ENCODE assay signal across 15 cellular contexts in genomic region chr5:139663207-139663606, GRCh38. TPM values are rescaled to one million over a fixed set of nuclear protein-coding genes. Genes with fewer than 3 reads are reported as not detected.
A peak's percentile ranks its signal among the peaks of the same experiment; 100 is the strongest.
DNase-seq lines count a peak whose midpoint lies in the region; ATAC-seq lines count a peak whose summit lies in the region.
"Had no signal": no experiment of that assay in that cellular context is flagged by ENCODE, and none has a peak within 500 bp of the region (broad histone marks: within the 10 kb centered on the region; RNA-seq: fewer than 3 reads in every experiment).

No MANE protein-coding gene starts in this region.

- no peak overlapping the region for H2BK120ac ChIP-seq in trophoblast cell (ENCODE audit: insufficient read depth, low read length, poor library complexity)

- no peak overlapping the region for H4K12ac ChIP-seq in trophoblast cell (ENCODE audit: low read depth, low read length)

- H3K27ac ChIP-seq in caudate nucleus (ENCODE audit: low read depth, low read length) (peak overlapping the region; percentile 37), trophoblast cell (ENCODE audit: low read depth, low read length) (no peak overlapping the region)

- no peak overlapping the region for H3K4me3 ChIP-seq in trophoblast cell (ENCODE audit: low read depth, low read length)
- H3K4me3 ChIP-seq: right lobe of liver had no signal

- H3K79me2 ChIP-seq in trophoblast cell (ENCODE audit: control insufficient read depth, insufficient read depth, low read length, poor library complexity): peaks cover 51% of the 10 kb centered on the region

- H4K8ac ChIP-seq in trophoblast cell (ENCODE audit: low read depth, low read length): no peak overlapping the region

- no peak overlapping the region for H3K9ac ChIP-seq in trophoblast cell (ENCODE audit: low read length)

- no peak overlapping the region for H3K4me3 Mint-ChIP-seq in stimulated activated naive CD8-positive, alpha-beta T cell treated with anti-CD3 and anti-CD28 coated beads, Interleukin-15, Interleukin-2, amounts not matched to agents 100 ng/mL and 50 ng/mL, for 24 hours
- H3K4me3 Mint-ChIP-seq: activated T-cell treated with anti-CD3 and anti-CD28 coated beads, Interleukin-2, amount 50 U/mL, for 4 hours had no signal

- WGBS in trophoblast cell (ENCODE audit: extremely low coverage, insufficient coverage, insufficient read length): no CpG with 5 or more reads among the region's 6 CpGs

- no peak overlapping the region for H2AFZ ChIP-seq in trophoblast cell (ENCODE audit: insufficient read depth, low read length, poor library complexity)

- H2BK5ac ChIP-seq in trophoblast cell (ENCODE audit: low read depth, low read length, poor library complexity): no peak overlapping the region

- H3K9me3 Mint-ChIP-seq in stimulated activated naive CD8-positive, alpha-beta T cell treated with anti-CD3 and anti-CD28 coated beads, Interleukin-15, Interleukin-2, amounts not matched to agents 100 ng/mL and 50 ng/mL, for 24 hours: no peaks in the 10 kb centered on the region
- H3K9me3 Mint-ChIP-seq: activated T-cell treated with anti-CD3 and anti-CD28 coated beads, Interleukin-2, amount 50 U/mL, for 4 hours had no signal

- H3K18ac ChIP-seq in trophoblast cell (ENCODE audit: low read length): peak overlapping the region; percentile 12

- peaks cover 57% of the 10 kb centered on the region for H3K4me1 Mint-ChIP-seq in stimulated activated naive CD8-positive, alpha-beta T cell treated with anti-CD3 and anti-CD28 coated beads, Interleukin-15, Interleukin-2, amounts not matched to agents 100 ng/mL and 50 ng/mL, for 24 hours (ENCODE audit: low read depth)

- peaks cover 3% of the 10 kb centered on the region for H3K9me3 ChIP-seq in trophoblast cell (ENCODE audit: insufficient read depth, low read depth, low read length)
- H3K9me3 ChIP-seq: right lobe of liver had no signal

- no peak overlapping the region for H4K91ac ChIP-seq in trophoblast cell (ENCODE audit: low read depth, low read length)

- H3K4me2 ChIP-seq in trophoblast cell (ENCODE audit: low read length): no peak overlapping the region

- H3K14ac ChIP-seq in trophoblast cell (ENCODE audit: low read length): no peak overlapping the region

- no peak overlapping the region for H2BK12ac ChIP-seq in trophoblast cell (ENCODE audit: low read length)

- no peak for DNase-seq in stimulated activated naive CD8-positive, alpha-beta T cell treated with anti-CD3 and anti-CD28 coated beads, Interleukin-15, Interleukin-2, amounts not matched to agents 100 U/mL and 50 U/mL, for 24 hours
- DNase-seq in caudate nucleus (lab: John Stamatoyannopoulos, UW) (peak in 1 of 61 donors; percentile 42), trophoblast cell (no peak), HuH-7.5 (ENCODE audit: low spot score) (no peak), NOMO-1 (lab: John Stamatoyannopoulos, UW; ENCODE audit: unreplicated experiment in 2 of 2) (no peak)
- no peak for DNase-seq in activated T-cell treated with anti-CD3 and anti-CD28 coated beads, Interleukin-2, amount 50 U/mL, for 1 hour
- DNase-seq: activated T-cell treated with anti-CD3 and anti-CD28 coated beads, Interleukin-2, amount 50 U/mL, for 4 hours; DMS153; foreskin melanocyte; NCI-H1048; NCI-H2171 treated with DMSO at 0.1 percent for 48 hours; right lobe of liver; SW 1271 had no signal

- peak overlapping the region; percentile 65 for H3K27ac Mint-ChIP-seq in stimulated activated naive CD8-positive, alpha-beta T cell treated with anti-CD3 and anti-CD28 coated beads, Interleukin-15, Interleukin-2, amounts not matched to agents 100 ng/mL and 50 ng/mL, for 24 hours

- H3K79me1 ChIP-seq in trophoblast cell (ENCODE audit: low read length): peaks cover 43% of the 10 kb centered on the region

- no peak overlapping the region for H3K23ac ChIP-seq in trophoblast cell (ENCODE audit: low read length)

- H3K36me3 Mint-ChIP-seq in stimulated activated naive CD8-positive, alpha-beta T cell treated with anti-CD3 and anti-CD28 coated beads, Interleukin-15, Interleukin-2, amounts not matched to agents 100 ng/mL and 50 ng/mL, for 24 hours (ENCODE audit: low read depth): no peaks in the 10 kb centered on the region

- H3K36me3 ChIP-seq in trophoblast cell (ENCODE audit: control insufficient read depth in 1 of 2, insufficient read depth in 2 of 2, low read length in 2 of 2): peaks cover 41 to 42% of the 10 kb centered on the region in 2 experiments
- H3K36me3 ChIP-seq: right lobe of liver had no signal

- H3K27me3 Mint-ChIP-seq in stimulated activated naive CD8-positive, alpha-beta T cell treated with anti-CD3 and anti-CD28 coated beads, Interleukin-15, Interleukin-2, amounts not matched to agents 100 ng/mL and 50 ng/mL, for 24 hours: no peaks in the 10 kb centered on the region

- H3K27me3 ChIP-seq in trophoblast cell (ENCODE audit: insufficient read depth, low read length): no peaks in the 10 kb centered on the region
- H3K27me3 ChIP-seq: right lobe of liver had no signal

- H2AK5ac ChIP-seq in trophoblast cell (ENCODE audit: low read length): no peak overlapping the region

- ATAC-seq in stimulated activated naive CD8-positive, alpha-beta T cell treated with anti-CD3 and anti-CD28 coated beads, Interleukin-15, Interleukin-2, amounts not matched to agents 100 U/mL and 50 U/mL, for 24 hours: no peak
- ATAC-seq in HG03521 (IDR thresholded peaks at IDR 0.05; ENCODE audit: unreplicated experiment): no peak
- ATAC-seq: activated T-cell treated with anti-CD3 and anti-CD28 coated beads, Interleukin-2, amount 50 U/mL, for 4 hours had no signal

- H3K4me1 ChIP-seq in trophoblast cell (ENCODE audit: control insufficient read depth in 1 of 2, insufficient read depth in 2 of 2, low read length in 2 of 2): peaks cover 64 to 68% of the 10 kb centered on the region in 2 experiments

- peak overlapping the region; percentile 39 for H3K4ac ChIP-seq in trophoblast cell (ENCODE audit: low read depth, low read length)

RNA-seq across cellular contexts. Expression of gene CXXC5, which starts 15.1 kb away (rescaled TPM):
- 101 and 105 TPM in 2 replicates for polyA plus RNA-seq in trophoblast cell (2013)
